11 cellular contexts compared by ENCODE assay signal in the genomic region with DNA sequence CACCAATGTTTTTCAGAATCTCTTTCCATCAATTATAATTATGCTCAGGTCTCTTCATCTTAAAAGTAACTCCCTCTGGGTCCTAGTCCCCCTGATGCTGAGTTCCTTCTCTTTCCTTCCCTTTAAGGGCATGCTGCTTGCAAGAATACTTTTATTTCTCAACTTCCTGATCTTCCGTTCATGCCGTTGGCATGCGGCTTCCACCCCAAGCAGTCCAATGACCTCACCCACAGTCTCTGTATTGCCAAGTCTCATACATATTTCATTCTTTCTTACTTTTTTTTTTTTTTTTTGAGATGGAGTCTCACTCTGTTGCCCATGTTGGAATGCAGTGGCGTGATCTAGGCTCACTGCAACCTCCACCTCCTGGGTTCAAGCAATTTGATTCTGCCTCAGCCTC.
DNase-seq lines count a peak whose midpoint lies in the region; ATAC-seq and TF ChIP-seq lines count a peak whose summit lies in the region.
"Had no signal": no experiment of that assay in that cellular context is flagged by ENCODE, and none has a peak within 500 bp of the region (broad histone marks: within the 10 kb centered on the region; RNA-seq: fewer than 3 reads in every experiment).

No MANE protein-coding gene starts in this region.

- no peak for TF ChIP-seq POLR2A in tibial nerve (IDR thresholded peaks at IDR 0.05)

- H3K27ac ChIP-seq in rectal smooth muscle tissue (ENCODE audit: low read depth, low read length), result peak overlapping the region; percentile 42
- H3K27ac ChIP-seq in tibial nerve, result peak overlapping the region in 1 of 4 donors; percentile 10

- H3K27me3 ChIP-seq in rectal smooth muscle tissue (ENCODE audit: control insufficient read depth, insufficient read depth, low read length), result no peaks in the 10 kb centered on the region
- no peaks in the 10 kb centered on the region for H3K27me3 ChIP-seq in tibial nerve

- H3K36me3 ChIP-seq in rectal smooth muscle tissue (ENCODE audit: control insufficient read depth, insufficient read depth, low read length), result no peaks in the 10 kb centered on the region
- no peaks in the 10 kb centered on the region for H3K36me3 ChIP-seq in tibial nerve

- TF ChIP-seq EP300 in tibial nerve (IDR thresholded peaks at IDR 0.05), result peak in 1 of 2 donors; percentile 52

- no peak for ATAC-seq in GM19328 (IDR thresholded peaks at IDR 0.05; ENCODE audit: unreplicated experiment)
- ATAC-seq in HG03469 (IDR thresholded peaks at IDR 0.05; ENCODE audit: unreplicated experiment), result no peak
- ATAC-seq: CD8-positive, alpha-beta T cell had no signal

- 42 to 44% methylated on average over 4 of the region's 4 CpGs for WGBS in tibial nerve, 2 donors

- TF ChIP-seq CTCF in epithelial cell of esophagus (IDR thresholded peaks at IDR 0.05; ENCODE audit: insufficient read depth, low read depth, low read length, missing control alignments) (no peak), tibial nerve (IDR thresholded peaks at IDR 0.05) (no peak)

- H3K4me1 ChIP-seq in rectal smooth muscle tissue (ENCODE audit: control insufficient read depth, insufficient read depth, low read length) (peaks cover 20% of the 10 kb centered on the region), tibial nerve (peaks cover 0 to 17% (median 0%) of the 10 kb centered on the region in 4 donors)

- H3K9ac ChIP-seq in rectal smooth muscle tissue (ENCODE audit: low read length), result no peak overlapping the region

- H3K4me3 ChIP-seq in epithelial cell of esophagus (ENCODE audit: low read length) (no peak overlapping the region), rectal smooth muscle tissue (ENCODE audit: low read length) (no peak overlapping the region), tibial nerve (no peak overlapping the region)

- DNase-seq in CD1c-positive myeloid dendritic cell (ENCODE audit: extremely low spot score) (peak; percentile 55), MV-4-11 (lab: John Stamatoyannopoulos, UW) (peak; percentile 92), epithelial cell of esophagus (ENCODE audit: low read depth) (peak; percentile 61), NCI-H2081 treated with DMSO at 0.1 percent for 48 hours (lab: John Stamatoyannopoulos, UW) (no peak), tibial nerve (ENCODE audit: low spot score in 2 of 2) (no peak)
- DNase-seq: CD8-positive, alpha-beta T cell; cortex of kidney; stimulated activated CD4-positive, alpha-beta T cell treated with anti-CD3 and anti-CD28 coated beads, Interleukin-12 subunit alpha, Interleukin-12 subunit beta, amount 100 ng/mL, for 4 hours had no signal

- H3K9me3 ChIP-seq in tibial nerve, result no peaks in the 10 kb centered on the region

Comparison
In these comparisons a context has a peak if more than half of its experiments do, and no peak if none do; other contexts are left out.
1. DNase-seq: peak in CD1c-positive myeloid dendritic cell (single experiment), MV-4-11 (single experiment) and epithelial cell of esophagus (single experiment); none in NCI-H2081 treated with DMSO at 0.1 percent for 48 hours (single experiment) and tibial nerve (0 of 2).